In genomic region chr15:60758961-60759729, GRCh38 we compare ENCODE assay signal across 15 cellular contexts.
DNase-seq lines count a peak whose midpoint lies in the region; ATAC-seq and TF ChIP-seq lines count a peak whose summit lies in the region.
"Had no signal": no experiment of that assay in that cellular context is flagged by ENCODE, and none has a peak within 500 bp of the region (broad histone marks: within the 10 kb centered on the region; RNA-seq: fewer than 3 reads in every experiment).

No MANE protein-coding gene starts in this region.

- H3K9me3 ChIP-seq in BLaER1 (no peaks in the 10 kb centered on the region), SJCRH30 (replicated peaks) (no peaks in the 10 kb centered on the region)
- H3K9me3 ChIP-seq: sigmoid colon, upper lobe of left lung had no signal

- peak overlapping the region; percentile 40 for H3K4me2 ChIP-seq in BLaER1

- no peak for ATAC-seq in GM21526 (IDR thresholded peaks at IDR 0.05; ENCODE audit: low FRiP score, unreplicated experiment)

- H4K20me1 ChIP-seq in BLaER1 = no peaks in the 10 kb centered on the region

- no peaks in the 10 kb centered on the region for H3K36me3 Mint-ChIP-seq in progenitor cell of endocrine pancreas (ENCODE audit: insufficient read depth)

- H3K36me3 ChIP-seq in BLaER1 = no peaks in the 10 kb centered on the region
- no peaks in the 10 kb centered on the region for H3K36me3 ChIP-seq in SJCRH30
- H3K36me3 ChIP-seq: sigmoid colon, upper lobe of left lung had no signal

- peaks cover 11% of the 10 kb centered on the region for H3K4me1 ChIP-seq in BLaER1
- H3K4me1 ChIP-seq in SJCRH30 = peaks cover 38% of the 10 kb centered on the region
- H3K4me1 ChIP-seq: sigmoid colon had no signal

- H3K9me3 Mint-ChIP-seq in progenitor cell of endocrine pancreas (ENCODE audit: low read depth) = no peaks in the 10 kb centered on the region
- H3K9me3 Mint-ChIP-seq: activated T-helper 1 cell treated with anti-CD3 and anti-CD28 coated beads, Interleukin-12 subunit alpha, Interleukin-12 subunit beta, Interleukin-2, Interleukin-4 antibody, amounts not matched to agents 30 ng/mL and 10 ng/mL and 1 ng/mL, durations not matched to agents 14 hours and 24 hours and 36 hours; dendritic cell treated with granulocyte-macrophage colony-stimulating factor and Interleukin-4, amounts not matched to agents 40 ng/mL and 50 ng/mL, for 4 days had no signal

- H3K4me3 ChIP-seq in BLaER1 (no peak overlapping the region), SJCRH30 (no peak overlapping the region), fibroblast of mammary gland (ENCODE audit: control insufficient read depth, low read depth, low read length) (no peak overlapping the region)
- H3K4me3 ChIP-seq: sigmoid colon, upper lobe of left lung had no signal

- H3K27ac ChIP-seq in BLaER1 (no peak overlapping the region), SJCRH30 (peak overlapping the region; percentile 70)
- H3K27ac ChIP-seq: upper lobe of left lung had no signal

- H3K4me1 Mint-ChIP-seq in progenitor cell of endocrine pancreas (ENCODE audit: low read depth) = peaks cover 4% of the 10 kb centered on the region

- H3K27me3 ChIP-seq in BLaER1 = no peaks in the 10 kb centered on the region
- H3K27me3 ChIP-seq in SJCRH30 = no peaks in the 10 kb centered on the region
- H3K27me3 ChIP-seq: sigmoid colon, upper lobe of left lung had no signal

- peak; percentile 68 to 82 for DNase-seq in SJCRH30
- peak; percentile 99 for DNase-seq in fibroblast of mammary gland (ENCODE audit: low read depth)
- no peak for DNase-seq in progenitor cell of endocrine pancreas (ENCODE audit: low spot score, unreplicated experiment)
- no peak for DNase-seq in HuH-7.5 (ENCODE audit: low spot score)
- DNase-seq in NCI-H446 treated with DMSO at 0.1 percent for 48 hours (lab: John Stamatoyannopoulos, UW) = no peak
- DNase-seq in activated gamma-delta T cell treated with Interleukin-2 at 50 U/mL for 16 hours = no peak
- DNase-seq: activated CD4-positive, CD25-positive, alpha-beta regulatory T cell; Calu3; SHP77 treated with DMSO at 0.1 percent for 48 hours; upper lobe of left lung had no signal

- H3K27ac Mint-ChIP-seq in progenitor cell of endocrine pancreas = peak overlapping the region; percentile 29
- H3K27ac Mint-ChIP-seq: activated T-helper 1 cell treated with anti-CD3 and anti-CD28 coated beads, Interleukin-12 subunit alpha, Interleukin-12 subunit beta, Interleukin-2, Interleukin-4 antibody, amounts not matched to agents 30 ng/mL and 10 ng/mL and 1 ng/mL, durations not matched to agents 14 hours and 24 hours and 36 hours; dendritic cell treated with granulocyte-macrophage colony-stimulating factor and Interleukin-4, amounts not matched to agents 40 ng/mL and 50 ng/mL, for 4 days had no signal

- H3K27me3 Mint-ChIP-seq in progenitor cell of endocrine pancreas = peaks cover 3% of the 10 kb centered on the region

- TF ChIP-seq CTCF in fibroblast of mammary gland (conservative IDR thresholded peaks at IDR 0.05; ENCODE audit: control insufficient read depth, insufficient read depth, low read depth, low read length) (no peak), progenitor cell of endocrine pancreas (IDR thresholded peaks at IDR 0.05; ENCODE audit: unreplicated experiment) (no peak)

- H3K4me3 Mint-ChIP-seq in progenitor cell of endocrine pancreas (ENCODE audit: low read depth) = no peak overlapping the region
- H3K4me3 Mint-ChIP-seq: activated T-helper 1 cell treated with anti-CD3 and anti-CD28 coated beads, Interleukin-12 subunit alpha, Interleukin-12 subunit beta, Interleukin-2, Interleukin-4 antibody, amounts not matched to agents 30 ng/mL and 10 ng/mL and 1 ng/mL, durations not matched to agents 14 hours and 24 hours and 36 hours; dendritic cell treated with granulocyte-macrophage colony-stimulating factor and Interleukin-4, amounts not matched to agents 40 ng/mL and 50 ng/mL, for 4 days had no signal

- no peak overlapping the region for H3K9ac ChIP-seq in BLaER1

Comparison
In these comparisons a context has a peak if more than half of its experiments do, and no peak if none do; other contexts are left out.
1. DNase-seq: peak in SJCRH30 (2 of 2) and fibroblast of mammary gland (single experiment); none in progenitor cell of endocrine pancreas (single experiment), HuH-7.5 (single experiment), NCI-H446 treated with DMSO at 0.1 percent for 48 hours (single experiment) and activated gamma-delta T cell treated with Interleukin-2 at 50 U/mL for 16 hours (single experiment).